ENCODE assay signal across 1 cellular context in genomic region chr15:40893733-40894688, GRCh38.
TF ChIP-seq lines count a peak whose summit lies in the region.

A gene with protein sequence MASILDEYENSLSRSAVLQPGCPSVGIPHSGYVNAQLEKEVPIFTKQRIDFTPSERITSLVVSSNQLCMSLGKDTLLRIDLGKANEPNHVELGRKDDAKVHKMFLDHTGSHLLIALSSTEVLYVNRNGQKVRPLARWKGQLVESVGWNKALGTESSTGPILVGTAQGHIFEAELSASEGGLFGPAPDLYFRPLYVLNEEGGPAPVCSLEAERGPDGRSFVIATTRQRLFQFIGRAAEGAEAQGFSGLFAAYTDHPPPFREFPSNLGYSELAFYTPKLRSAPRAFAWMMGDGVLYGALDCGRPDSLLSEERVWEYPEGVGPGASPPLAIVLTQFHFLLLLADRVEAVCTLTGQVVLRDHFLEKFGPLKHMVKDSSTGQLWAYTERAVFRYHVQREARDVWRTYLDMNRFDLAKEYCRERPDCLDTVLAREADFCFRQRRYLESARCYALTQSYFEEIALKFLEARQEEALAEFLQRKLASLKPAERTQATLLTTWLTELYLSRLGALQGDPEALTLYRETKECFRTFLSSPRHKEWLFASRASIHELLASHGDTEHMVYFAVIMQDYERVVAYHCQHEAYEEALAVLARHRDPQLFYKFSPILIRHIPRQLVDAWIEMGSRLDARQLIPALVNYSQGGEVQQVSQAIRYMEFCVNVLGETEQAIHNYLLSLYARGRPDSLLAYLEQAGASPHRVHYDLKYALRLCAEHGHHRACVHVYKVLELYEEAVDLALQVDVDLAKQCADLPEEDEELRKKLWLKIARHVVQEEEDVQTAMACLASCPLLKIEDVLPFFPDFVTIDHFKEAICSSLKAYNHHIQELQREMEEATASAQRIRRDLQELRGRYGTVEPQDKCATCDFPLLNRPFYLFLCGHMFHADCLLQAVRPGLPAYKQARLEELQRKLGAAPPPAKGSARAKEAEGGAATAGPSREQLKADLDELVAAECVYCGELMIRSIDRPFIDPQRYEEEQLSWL (plus strand): TSS chr15:40894450. CDS start chr15:40894769, 319 bp downstream.

TF ChIP-seq in HEK293, 187 proteins besides CTCF, POLR2A, EP300 and RAD21 (continued from another document and continues in another):
- TF ChIP-seq, protein P1, sequence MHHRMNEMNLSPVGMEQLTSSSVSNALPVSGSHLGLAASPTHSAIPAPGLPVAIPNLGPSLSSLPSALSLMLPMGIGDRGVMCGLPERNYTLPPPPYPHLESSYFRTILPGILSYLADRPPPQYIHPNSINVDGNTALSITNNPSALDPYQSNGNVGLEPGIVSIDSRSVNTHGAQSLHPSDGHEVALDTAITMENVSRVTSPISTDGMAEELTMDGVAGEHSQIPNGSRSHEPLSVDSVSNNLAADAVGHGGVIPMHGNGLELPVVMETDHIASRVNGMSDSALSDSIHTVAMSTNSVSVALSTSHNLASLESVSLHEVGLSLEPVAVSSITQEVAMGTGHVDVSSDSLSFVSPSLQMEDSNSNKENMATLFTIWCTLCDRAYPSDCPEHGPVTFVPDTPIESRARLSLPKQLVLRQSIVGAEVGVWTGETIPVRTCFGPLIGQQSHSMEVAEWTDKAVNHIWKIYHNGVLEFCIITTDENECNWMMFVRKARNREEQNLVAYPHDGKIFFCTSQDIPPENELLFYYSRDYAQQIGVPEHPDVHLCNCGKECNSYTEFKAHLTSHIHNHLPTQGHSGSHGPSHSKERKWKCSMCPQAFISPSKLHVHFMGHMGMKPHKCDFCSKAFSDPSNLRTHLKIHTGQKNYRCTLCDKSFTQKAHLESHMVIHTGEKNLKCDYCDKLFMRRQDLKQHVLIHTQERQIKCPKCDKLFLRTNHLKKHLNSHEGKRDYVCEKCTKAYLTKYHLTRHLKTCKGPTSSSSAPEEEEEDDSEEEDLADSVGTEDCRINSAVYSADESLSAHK (tag by site-specific recombination; IDR thresholded peaks at IDR 0.05): no peak
- TF ChIP-seq SP2 (tag by site-specific recombination; IDR thresholded peaks at IDR 0.05) (peak; percentile 88), ZNF670 (tag by site-specific recombination; IDR thresholded peaks at IDR 0.05; ENCODE audit: low read depth) (no peak), GFI1B (tag by site-specific recombination; IDR thresholded peaks at IDR 0.05) (peak; percentile 75; the same call in 1 of the 2 replicates), ZFP3 (tag by site-specific recombination; IDR thresholded peaks at IDR 0.05; ENCODE audit: low read depth) (no peak), ZNF791 (tag by site-specific recombination; IDR thresholded peaks at IDR 0.05) (no peak), ZNF248 (tag by site-specific recombination; IDR thresholded peaks at IDR 0.05) (no peak), HIC1 (tag by site-specific recombination; IDR thresholded peaks at IDR 0.05) (no peak), MYNN (tag by site-specific recombination; IDR thresholded peaks at IDR 0.05; ENCODE audit: borderline replicate concordance) (no peak), ZNF202 (tag by site-specific recombination; IDR thresholded peaks at IDR 0.05; ENCODE audit: borderline replicate concordance) (no peak), ZNF623 (tag by site-specific recombination; IDR thresholded peaks at IDR 0.05) (no peak), ZNF704 (tag by site-specific recombination; IDR thresholded peaks at IDR 0.05) (0 out of 2 replicates have a peak, but pooled peaks have one; percentile 18), BCL11B (tag by site-specific recombination; IDR thresholded peaks at IDR 0.05; ENCODE audit: low read depth) (no peak), ZNF639 (tag by site-specific recombination; IDR thresholded peaks at IDR 0.05) (no peak), AEBP2 (tag by site-specific recombination; IDR thresholded peaks at IDR 0.05; ENCODE audit: borderline replicate concordance) (no peak), ZNF2 (tag by site-specific recombination; IDR thresholded peaks at IDR 0.05) (no peak), ZNF121 (tag by site-specific recombination; IDR thresholded peaks at IDR 0.05) (no peak), ZEB2 (tag by site-specific recombination; IDR thresholded peaks at IDR 0.05) (peak; percentile 56; the same call in 1 of the 2 replicates), ZNF596 (tag by site-specific recombination; IDR thresholded peaks at IDR 0.05) (no peak), ZNF18 (tag by site-specific recombination; IDR thresholded peaks at IDR 0.05) (no peak), SP3 (tag by site-specific recombination; IDR thresholded peaks at IDR 0.05) (peak; percentile 71), ZBTB8A (tag by site-specific recombination; IDR thresholded peaks at IDR 0.05) (peak; percentile 98), ZNF223 (tag by site-specific recombination; IDR thresholded peaks at IDR 0.05) (no peak), EGR2 (tag by site-specific recombination; IDR thresholded peaks at IDR 0.05; ENCODE audit: low read depth) (no peak; the same call in 1 of the 2 replicates), RBAK (tag by site-specific recombination; IDR thresholded peaks at IDR 0.05) (no peak), ZFP69B (tag by site-specific recombination; IDR thresholded peaks at IDR 0.05) (no peak), ZNF660 (tag by site-specific recombination; IDR thresholded peaks at IDR 0.05) (no peak), ZNF830 (tag by site-specific recombination; IDR thresholded peaks at IDR 0.05; ENCODE audit: low read depth) (no peak), ZNF214 (tag by site-specific recombination; IDR thresholded peaks at IDR 0.05; ENCODE audit: borderline replicate concordance) (no peak), ZNF350 (tag by site-specific recombination; IDR thresholded peaks at IDR 0.05) (no peak), ZNF138 (tag by site-specific recombination; IDR thresholded peaks at IDR 0.05; ENCODE audit: borderline replicate concordance) (no peak), KLF8 (tag by site-specific recombination; IDR thresholded peaks at IDR 0.05) (peak; percentile 76; the same call in 1 of the 2 replicates), ZNF10 (tag by site-specific recombination; IDR thresholded peaks at IDR 0.05) (peak; percentile 46; the same call in 1 of the 2 replicates)
- TF ChIP-seq, protein P2, sequence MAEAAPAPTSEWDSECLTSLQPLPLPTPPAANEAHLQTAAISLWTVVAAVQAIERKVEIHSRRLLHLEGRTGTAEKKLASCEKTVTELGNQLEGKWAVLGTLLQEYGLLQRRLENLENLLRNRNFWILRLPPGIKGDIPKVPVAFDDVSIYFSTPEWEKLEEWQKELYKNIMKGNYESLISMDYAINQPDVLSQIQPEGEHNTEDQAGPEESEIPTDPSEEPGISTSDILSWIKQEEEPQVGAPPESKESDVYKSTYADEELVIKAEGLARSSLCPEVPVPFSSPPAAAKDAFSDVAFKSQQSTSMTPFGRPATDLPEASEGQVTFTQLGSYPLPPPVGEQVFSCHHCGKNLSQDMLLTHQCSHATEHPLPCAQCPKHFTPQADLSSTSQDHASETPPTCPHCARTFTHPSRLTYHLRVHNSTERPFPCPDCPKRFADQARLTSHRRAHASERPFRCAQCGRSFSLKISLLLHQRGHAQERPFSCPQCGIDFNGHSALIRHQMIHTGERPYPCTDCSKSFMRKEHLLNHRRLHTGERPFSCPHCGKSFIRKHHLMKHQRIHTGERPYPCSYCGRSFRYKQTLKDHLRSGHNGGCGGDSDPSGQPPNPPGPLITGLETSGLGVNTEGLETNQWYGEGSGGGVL (tag by site-specific recombination; IDR thresholded peaks at IDR 0.05): no peak
- TF ChIP-seq, protein P3, sequence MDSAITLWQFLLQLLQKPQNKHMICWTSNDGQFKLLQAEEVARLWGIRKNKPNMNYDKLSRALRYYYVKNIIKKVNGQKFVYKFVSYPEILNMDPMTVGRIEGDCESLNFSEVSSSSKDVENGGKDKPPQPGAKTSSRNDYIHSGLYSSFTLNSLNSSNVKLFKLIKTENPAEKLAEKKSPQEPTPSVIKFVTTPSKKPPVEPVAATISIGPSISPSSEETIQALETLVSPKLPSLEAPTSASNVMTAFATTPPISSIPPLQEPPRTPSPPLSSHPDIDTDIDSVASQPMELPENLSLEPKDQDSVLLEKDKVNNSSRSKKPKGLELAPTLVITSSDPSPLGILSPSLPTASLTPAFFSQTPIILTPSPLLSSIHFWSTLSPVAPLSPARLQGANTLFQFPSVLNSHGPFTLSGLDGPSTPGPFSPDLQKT (IDR thresholded peaks at IDR 0.05; ENCODE audit: borderline replicate concordance, low read depth, low read length): no peak
- TF ChIP-seq, protein P4, sequence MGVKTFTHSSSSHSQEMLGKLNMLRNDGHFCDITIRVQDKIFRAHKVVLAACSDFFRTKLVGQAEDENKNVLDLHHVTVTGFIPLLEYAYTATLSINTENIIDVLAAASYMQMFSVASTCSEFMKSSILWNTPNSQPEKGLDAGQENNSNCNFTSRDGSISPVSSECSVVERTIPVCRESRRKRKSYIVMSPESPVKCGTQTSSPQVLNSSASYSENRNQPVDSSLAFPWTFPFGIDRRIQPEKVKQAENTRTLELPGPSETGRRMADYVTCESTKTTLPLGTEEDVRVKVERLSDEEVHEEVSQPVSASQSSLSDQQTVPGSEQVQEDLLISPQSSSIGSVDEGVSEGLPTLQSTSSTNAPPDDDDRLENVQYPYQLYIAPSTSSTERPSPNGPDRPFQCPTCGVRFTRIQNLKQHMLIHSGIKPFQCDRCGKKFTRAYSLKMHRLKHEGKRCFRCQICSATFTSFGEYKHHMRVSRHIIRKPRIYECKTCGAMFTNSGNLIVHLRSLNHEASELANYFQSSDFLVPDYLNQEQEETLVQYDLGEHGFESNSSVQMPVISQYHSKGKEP (tag by site-specific recombination; IDR thresholded peaks at IDR 0.05): no peak
- TF ChIP-seq, protein P5, sequence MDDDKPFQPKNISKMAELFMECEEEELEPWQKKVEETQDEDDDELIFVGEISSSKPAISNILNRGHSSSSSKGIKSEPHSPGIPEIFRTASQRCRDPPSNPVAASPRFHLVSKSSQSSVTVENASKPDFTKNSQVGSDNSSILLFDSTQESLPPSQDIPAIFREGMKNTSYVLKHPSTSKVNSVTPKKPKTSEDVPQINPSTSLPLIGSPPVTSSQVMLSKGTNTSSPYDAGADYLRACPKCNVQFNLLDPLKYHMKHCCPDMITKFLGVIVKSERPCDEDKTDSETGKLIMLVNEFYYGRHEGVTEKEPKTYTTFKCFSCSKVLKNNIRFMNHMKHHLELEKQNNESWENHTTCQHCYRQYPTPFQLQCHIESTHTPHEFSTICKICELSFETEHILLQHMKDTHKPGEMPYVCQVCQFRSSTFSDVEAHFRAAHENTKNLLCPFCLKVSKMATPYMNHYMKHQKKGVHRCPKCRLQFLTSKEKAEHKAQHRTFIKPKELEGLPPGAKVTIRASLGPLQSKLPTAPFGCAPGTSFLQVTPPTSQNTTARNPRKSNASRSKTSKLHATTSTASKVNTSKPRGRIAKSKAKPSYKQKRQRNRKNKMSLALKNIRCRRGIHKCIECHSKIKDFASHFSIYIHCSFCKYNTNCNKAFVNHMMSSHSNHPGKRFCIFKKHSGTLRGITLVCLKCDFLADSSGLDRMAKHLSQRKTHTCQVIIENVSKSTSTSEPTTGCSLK (tag by site-specific recombination; IDR thresholded peaks at IDR 0.05): no peak
